In the genomic region with DNA sequence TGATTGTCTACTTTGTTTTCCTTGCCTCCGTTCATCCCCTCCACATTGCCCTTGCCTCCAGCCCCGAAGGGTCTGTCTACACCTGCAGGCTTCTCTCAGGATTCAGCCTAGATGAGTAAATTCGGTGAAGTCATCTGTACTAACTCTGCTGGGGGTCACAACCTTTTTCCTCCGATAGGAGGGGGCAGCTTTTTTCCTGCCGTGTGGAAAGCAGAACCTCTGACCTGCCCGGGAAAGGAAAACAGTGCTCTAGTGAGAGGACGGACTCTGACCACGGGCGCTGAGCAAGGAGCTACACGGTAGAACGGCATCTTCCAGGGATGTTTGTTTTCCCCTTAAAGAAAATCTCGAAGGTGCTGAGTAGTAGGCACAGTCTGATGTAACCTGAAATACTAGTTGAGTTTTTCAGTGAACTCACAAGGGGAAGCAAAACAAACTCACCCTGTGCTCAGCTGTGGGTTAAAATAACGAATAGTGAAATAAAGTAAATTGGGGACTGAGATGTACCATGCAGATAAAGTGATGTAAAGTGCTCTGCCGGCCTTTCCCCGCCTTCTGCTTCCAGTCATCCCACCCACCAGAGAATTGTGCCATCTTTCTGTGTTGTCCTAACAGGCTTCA, we compare ENCODE assay signal across 8 cellular contexts.
DNase-seq lines count a peak whose midpoint lies in the region; ATAC-seq and TF ChIP-seq lines count a peak whose summit lies in the region.

No MANE protein-coding gene starts in this region.

- peaks cover 19% of the 10 kb centered on the region for H3K4me1 ChIP-seq in rectal smooth muscle tissue (ENCODE audit: control insufficient read depth, insufficient read depth, low read length)

- no peak for TF ChIP-seq CTCF in Calu3 (IDR thresholded peaks at IDR 0.05; ENCODE audit: unreplicated experiment)
- no peak for TF ChIP-seq CTCF in RWPE1 (conservative IDR thresholded peaks at IDR 0.05; ENCODE audit: low read depth)

- H3K27me3 Mint-ChIP-seq in Calu3 (ENCODE audit: unreplicated experiment): no peaks in the 10 kb centered on the region

- POLR2A ChIA-PET in RWPE1 (lab: Yijun Ruan, JAX; ENCODE audit: low non-redundant PET): interaction anchor here (0.7 kb wide), 1 partner anchor 82 kb away, joined by 4 read pairs; no protein-coding TSS in a partner anchor

- peak overlapping the region; percentile 93 for H3K4me3 ChIP-seq in rectal smooth muscle tissue (ENCODE audit: low read length)

- H3K27me3 ChIP-seq in rectal smooth muscle tissue (ENCODE audit: control insufficient read depth, insufficient read depth, low read length): no peaks in the 10 kb centered on the region

- H3K9me3 Mint-ChIP-seq in Calu3 (ENCODE audit: low read depth, unreplicated experiment): no peaks in the 10 kb centered on the region

- no peak for ATAC-seq in HG03159 (IDR thresholded peaks at IDR 0.05; ENCODE audit: unreplicated experiment)
- ATAC-seq in HG02623 (IDR thresholded peaks at IDR 0.05; ENCODE audit: unreplicated experiment): no peak
- ATAC-seq in GM21526 (IDR thresholded peaks at IDR 0.05; ENCODE audit: low FRiP score, unreplicated experiment): no peak

- CTCF ChIA-PET in Calu3 (lab: Charles Lee) (no interaction called here), RWPE1 (lab: Yijun Ruan, JAX) (interaction anchor here (1.1 to 2.8 kb wide), 4 partner anchors 12 to 225 kb away, joined by 3 to 13 read pairs (median 6); no protein-coding TSS in a partner anchor)

- peak overlapping the region; percentile 45 for H3K9ac ChIP-seq in rectal smooth muscle tissue (ENCODE audit: low read length)

- peaks cover 8% of the 10 kb centered on the region for H3K36me3 ChIP-seq in rectal smooth muscle tissue (ENCODE audit: control insufficient read depth, insufficient read depth, low read length)

- H3K4me3 Mint-ChIP-seq in Calu3 (ENCODE audit: low read depth, unreplicated experiment): peak overlapping the region; percentile 81

- H3K36me3 Mint-ChIP-seq in Calu3 (ENCODE audit: insufficient read depth, unreplicated experiment): peaks cover 76% of the 10 kb centered on the region

- no TSS peak for BruUV-seq in Calu3 (replicated peaks; lab: Mats Ljungman, UMichigan)

- H3K27ac ChIP-seq in RWPE1 (peak overlapping the region; percentile 96), rectal smooth muscle tissue (ENCODE audit: low read depth, low read length) (peak overlapping the region; percentile 98)

- H3K27ac Mint-ChIP-seq in Calu3 (ENCODE audit: unreplicated experiment): peak overlapping the region; percentile 97

- intact Hi-C loops in Calu3 (cut with micrococcal nuclease; ENCODE audit: unreplicated experiment): loop anchor here (1.0 kb wide), 1 partner anchor 15 kb away; no protein-coding TSS in a partner anchor

- H3K4me1 Mint-ChIP-seq in Calu3 (ENCODE audit: low read depth, unreplicated experiment): peaks cover 19% of the 10 kb centered on the region

- no peak for DNase-seq in Calu3
- DNase-seq in RWPE1 (ENCODE audit: low spot score): no peak
- DNase-seq in fibroblast of peridontal ligament (ENCODE audit: extremely low read depth): peak; percentile 27
- no peak for DNase-seq in NAMALWA (ENCODE audit: low spot score)
